In genomic region chr5:142149363-142149762, GRCh38 we compare ENCODE assay signal across 18 cellular contexts. TPM values are rescaled to one million over a fixed set of nuclear protein-coding genes. Genes with fewer than 3 reads are reported as not detected.
DNase-seq lines count a peak whose midpoint lies in the region; ATAC-seq, FAIRE-seq and TF ChIP-seq lines count a peak whose summit lies in the region.
"Had no signal": no experiment of that assay in that cellular context is flagged by ENCODE, and none has a peak within 500 bp of the region (broad histone marks: within the 10 kb centered on the region; RNA-seq: fewer than 3 reads in every experiment).

No MANE protein-coding gene starts in this region.

- no peak overlapping the region for H3K9ac ChIP-seq in HCT116 (ENCODE audit: low read length)
- H3K9ac ChIP-seq in PC-3 (ENCODE audit: low read length), result no peak overlapping the region

- H3K27me3 ChIP-seq in HCT116 (ENCODE audit: insufficient read depth, low read length), result no peaks in the 10 kb centered on the region
- no peaks in the 10 kb centered on the region for H3K27me3 ChIP-seq in PC-3 (ENCODE audit: low read length)
- H3K27me3 ChIP-seq: BE2C had no signal

- H3K4me1 ChIP-seq in HCT116 (ENCODE audit: control insufficient read depth in 1 of 2, insufficient read depth in 2 of 2, low read length in 2 of 2) (peaks cover 2 to 10% of the 10 kb centered on the region in 2 experiments; a peak in 2 of 4 replicates), PC-3 (ENCODE audit: insufficient read depth, low read length) (peaks cover 12% of the 10 kb centered on the region)

- ATAC-seq in activated T-cell treated with anti-CD3 and anti-CD28 coated beads, Interleukin-2, amount 50 U/mL, for 72 hours (replicated peaks in 1 of 2), result no peak
- no peak for ATAC-seq in HCT116
- no peak for ATAC-seq in PC-3

- TF ChIP-seq RAD21 in HCT116 (IDR thresholded peaks at IDR 0.05; ENCODE audit: low read depth), result peak; percentile 44; the same call in 1 of the 2 replicates

- FAIRE-seq in islet of Langerhans (lab: Jason Lieb, UNC), result peak; percentile 13
- FAIRE-seq: A204.1, GM12891, GM19239 had no signal

- no peak for TF ChIP-seq POLR2A in HCT116 (IDR thresholded peaks at IDR 0.05; ENCODE audit: borderline replicate concordance, extremely low read depth, insufficient read depth, insufficient read length)

- no peaks in the 10 kb centered on the region for H3K9me3 Mint-ChIP-seq in activated T-cell treated with anti-CD3 and anti-CD28 coated beads, Interleukin-2, amount 50 U/mL, for 72 hours

- TF ChIP-seq CTCF in HCT116 (IDR thresholded peaks at IDR 0.05 in 2 of 3, conservative IDR thresholded peaks at IDR 0.05 in 1 of 3; ENCODE audit: borderline replicate concordance in 1 of 3, insufficient read depth in 1 of 3, low read depth in 2 of 3, low read length in 2 of 3) (peak in 1 of 3 experiments; percentile 64; a peak in 2 of 6 replicates), PC-3 (conservative IDR thresholded peaks at IDR 0.05; ENCODE audit: low read depth, low read length) (0 out of 2 replicates have a peak, but pooled peaks have one; percentile 9)

- CTCF ChIA-PET in HCT116 (lab: Charles Lee), result interaction anchor here (1.6 kb wide), 1 partner anchor 158 kb away, joined by 3 read pairs; no protein-coding TSS in a partner anchor
- CTCF ChIA-PET in PC-3 (lab: Charles Lee), result interaction anchor here (0.6 kb wide), 1 partner anchor 10 kb away, joined by 3 read pairs; no protein-coding TSS in a partner anchor

- POLR2A ChIA-PET in HCT116 (lab: Charles Lee) (interaction anchor here (0.5 kb wide), 1 partner anchor 153 kb away, joined by 3 read pairs; no protein-coding TSS in a partner anchor), PC-3 (lab: Charles Lee; ENCODE audit: unreplicated experiment) (interaction anchor here (0.6 kb wide), 1 partner anchor 136 kb away, joined by 5 read pairs; no protein-coding TSS in a partner anchor)

- H3K36me3 Mint-ChIP-seq in activated T-cell treated with anti-CD3 and anti-CD28 coated beads, Interleukin-2, amount 50 U/mL, for 72 hours (ENCODE audit: insufficient read depth in 2 of 2), result peaks cover 7 to 31% of the 10 kb centered on the region in 2 donors

- no TSS peak for BruUV-seq in HCT116 (replicated peaks; lab: Mats Ljungman, UMichigan)
- BruUV-seq in PC-3 (replicated peaks; lab: Mats Ljungman, UMichigan), result no TSS peak

- H3K79me2 ChIP-seq in HCT116 (ENCODE audit: insufficient read depth, low read length), result no peaks in the 10 kb centered on the region
- H3K79me2 ChIP-seq in PC-3 (ENCODE audit: low read length), result no peaks in the 10 kb centered on the region

- no peak overlapping the region for H3K4me3 Mint-ChIP-seq in activated T-cell treated with anti-CD3 and anti-CD28 coated beads, Interleukin-2, amount 50 U/mL, for 72 hours
- H3K4me3 Mint-ChIP-seq: CD4-positive, alpha-beta memory T cell; H9 had no signal

- DNase-seq in activated T-cell treated with anti-CD3 and anti-CD28 coated beads, Interleukin-2, amount 50 U/mL, for 72 hours, result no peak
- DNase-seq in activated T-cell treated with anti-CD3 and anti-CD28 coated beads, Interleukin-2, amount 50 U/mL, for 48 hours, result no peak
- DNase-seq in HCT116 (ENCODE audit: low read depth, low spot score) (no peak), PC-3 (no peak), NCI-H510A (lab: John Stamatoyannopoulos, UW) (no peak), SHP77 treated with DMSO at 0.1 percent for 48 hours (lab: John Stamatoyannopoulos, UW) (no peak)
- DNase-seq: BE2C; CD4-positive, alpha-beta memory T cell; H9; MV-4-11; NCI-H1694 treated with DMSO at 0.1 percent for 48 hours; NCI-H510A treated with DMSO at 0.1 percent for 48 hours; NCI-H774; SHP77 had no signal

- H3K27ac ChIP-seq in HCT116 (ENCODE audit: low read depth, low read length) (no peak overlapping the region), PC-3 (ENCODE audit: low read length) (no peak overlapping the region)

- H4K20me1 ChIP-seq in HCT116 (ENCODE audit: insufficient read depth) (no peaks in the 10 kb centered on the region), PC-3 (ENCODE audit: low read length) (no peaks in the 10 kb centered on the region)

- H3K4me1 Mint-ChIP-seq in activated T-cell treated with anti-CD3 and anti-CD28 coated beads, Interleukin-2, amount 50 U/mL, for 72 hours (ENCODE audit: low read depth), result no peaks in the 10 kb centered on the region

- H3K4me3 ChIP-seq in HCT116 (replicated peaks in 1 of 2; ENCODE audit: low read depth in 1 of 2, low read length in 2 of 2) (no peak overlapping the region), PC-3 (ENCODE audit: low read length) (no peak overlapping the region)

- H3K9me2 ChIP-seq in HCT116 (ENCODE audit: insufficient read depth), result no peaks in the 10 kb centered on the region
- no peaks in the 10 kb centered on the region for H3K9me2 ChIP-seq in PC-3 (replicated peaks; ENCODE audit: low read length)

- H3K36me3 ChIP-seq in HCT116 (ENCODE audit: control insufficient read depth in 1 of 2, insufficient read depth in 2 of 2, low read length in 2 of 2) (peaks cover 13 to 18% of the 10 kb centered on the region in 2 experiments; a peak in 2 of 4 replicates), PC-3 (ENCODE audit: low read depth, low read length) (peaks cover 23% of the 10 kb centered on the region)

- intact Hi-C loops in HCT116 (cut with micrococcal nuclease), result loop anchor here (10.0 kb wide), 1 partner anchor 485 kb away; no protein-coding TSS in a partner anchor
- intact Hi-C loops in PC-3 (cut with micrococcal nuclease), result no loop called here

- RAD21 ChIA-PET in HCT116 (lab: Charles Lee; ENCODE audit: low non-redundant PET in 1 of 2, low total read pairs in 2 of 2, uncharacterized antibody in 2 of 2, unreplicated experiment in 2 of 2), result interaction anchor here in 1 of 2 experiments (0.7 kb wide), 1 partner anchor 9 kb away, joined by 6 read pairs; no protein-coding TSS in a partner anchor

- no peaks in the 10 kb centered on the region for H3F3A ChIP-seq in PC-3 (ENCODE audit: low read length, unreplicated experiment)

- no peaks in the 10 kb centered on the region for H3K27me3 Mint-ChIP-seq in activated T-cell treated with anti-CD3 and anti-CD28 coated beads, Interleukin-2, amount 50 U/mL, for 72 hours (ENCODE audit: low read depth)
- H3K27me3 Mint-ChIP-seq: CD4-positive, alpha-beta memory T cell had no signal

- no peak overlapping the region for H2AFZ ChIP-seq in HCT116 (ENCODE audit: low read depth, low read length, poor library complexity, severe bottlenecking)
- no peak overlapping the region for H2AFZ ChIP-seq in PC-3 (ENCODE audit: low read length)

- H3K27ac Mint-ChIP-seq in activated T-cell treated with anti-CD3 and anti-CD28 coated beads, Interleukin-2, amount 50 U/mL, for 72 hours, result peak overlapping the region; percentile 57
- H3K27ac Mint-ChIP-seq: H9 had no signal

- H3K9me3 ChIP-seq in HCT116 (ENCODE audit: control insufficient read depth in 1 of 2, insufficient read depth in 1 of 2, low read depth in 1 of 2, low read length in 2 of 2), result no peaks in the 10 kb centered on the region
- H3K9me3 ChIP-seq in PC-3 (ENCODE audit: low read length), result no peaks in the 10 kb centered on the region
- H3K9me3 ChIP-seq: BE2C had no signal

- no peak overlapping the region for H3K4me2 ChIP-seq in HCT116 (ENCODE audit: low read length)
- no peak overlapping the region for H3K4me2 ChIP-seq in PC-3 (ENCODE audit: low read length)

TF ChIP-seq in HCT116, 20 proteins besides CTCF, POLR2A, EP300 and RAD21:
- TF ChIP-seq POLR2AphosphoS5 (IDR thresholded peaks at IDR 0.05; ENCODE audit: low read depth, low read length), result no peak

RNA-seq across cellular contexts. Expression of gene NDFIP1, which starts 40.8 kb away (rescaled TPM):
- 10 to 100 TPM; 63.1 to 73.1 TPM for total RNA-seq in activated T-cell treated with anti-CD3 and anti-CD28 coated beads, Interleukin-2, amount 50 U/mL, for 72 hours
- total RNA-seq in HCT116 (2021; ENCODE audit: unreplicated experiment) (37.8 TPM), PC-3 (2014; rRNA removed) (33.5 and 38.2 TPM in 2 replicates)
- polyA plus RNA-seq in HCT116 (2012), result 22.8 and 26.1 TPM in 2 replicates
